9 cellular contexts compared by ENCODE assay signal in the genomic region with DNA sequence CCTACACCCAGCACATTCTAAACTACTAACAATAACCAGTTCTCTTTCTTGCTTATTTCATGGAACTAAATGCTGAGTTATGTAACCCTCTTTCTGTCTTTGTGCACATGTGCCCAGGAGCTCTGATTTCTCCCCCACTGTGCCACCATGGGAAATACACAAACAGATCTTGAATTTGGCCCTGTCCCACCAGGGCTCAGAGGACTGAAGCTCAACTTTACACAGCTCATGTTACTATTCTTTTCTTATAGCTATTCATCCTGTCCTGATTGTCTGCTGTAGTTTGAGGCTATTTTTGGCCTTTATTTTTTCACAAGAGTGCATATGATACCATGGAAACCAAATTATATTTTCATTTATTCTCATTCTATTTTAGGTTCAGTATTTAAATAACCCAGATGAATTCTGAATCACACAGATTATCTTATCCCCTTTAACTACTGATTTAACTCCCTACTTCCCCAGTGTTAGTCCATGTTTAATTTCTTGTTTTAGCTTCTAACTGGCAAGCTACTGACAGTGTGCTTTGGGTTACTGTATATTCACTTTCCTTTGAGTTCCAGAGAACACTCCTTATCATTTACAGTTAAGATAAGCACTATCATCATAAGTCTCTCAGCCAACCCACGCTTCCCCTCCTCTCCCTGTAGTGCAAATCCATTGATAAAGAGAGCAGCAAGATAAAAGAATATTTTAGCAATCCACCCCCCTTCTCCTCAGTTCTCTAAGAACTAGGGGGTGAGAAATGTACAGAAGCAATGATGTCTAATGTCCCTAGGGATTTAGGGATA.
DNase-seq lines count a peak whose midpoint lies in the region; ATAC-seq and TF ChIP-seq lines count a peak whose summit lies in the region.
"Had no signal": no experiment of that assay in that cellular context is flagged by ENCODE, and none has a peak within 500 bp of the region (broad histone marks: within the 10 kb centered on the region; RNA-seq: fewer than 3 reads in every experiment).

No MANE protein-coding gene starts in this region.

- WGBS in endodermal cell (ENCODE audit: insufficient coverage in 1 of 2, insufficient read length in 1 of 2), 2 experiments, result 13 to 50% methylated on average over 1 of the region's 1 CpG

- H3K9ac ChIP-seq in OCI-LY1 (ENCODE audit: low read length), result peak overlapping the region; percentile 34; the same call in 1 of the 2 replicates
- H3K9ac ChIP-seq in endodermal cell (ENCODE audit: extremely low read depth, low read length, poor library complexity, severe bottlenecking), result no peak overlapping the region

- H3K4me1 ChIP-seq in OCI-LY1 (ENCODE audit: insufficient read depth, low read length, severe bottlenecking) (peaks cover 81% of the 10 kb centered on the region), endodermal cell (ENCODE audit: control insufficient read depth, insufficient read depth, low read length) (peaks cover 5% of the 10 kb centered on the region)

- H4K20me1 ChIP-seq in OCI-LY1 (ENCODE audit: insufficient read depth, low read length), result no peaks in the 10 kb centered on the region

- peak overlapping the region; percentile 26; the same call in 1 of the 2 replicates for H3K4me2 ChIP-seq in OCI-LY1 (ENCODE audit: low read length)

- H3K27ac Mint-ChIP-seq in endodermal cell, result no peak overlapping the region

- no peaks in the 10 kb centered on the region for H3K9me2 ChIP-seq in OCI-LY1 (ENCODE audit: low read depth, low read length)

- no peaks in the 10 kb centered on the region for H3K79me2 ChIP-seq in OCI-LY1 (ENCODE audit: insufficient read depth, low read length)

- H3F3A ChIP-seq in OCI-LY1 (ENCODE audit: insufficient read depth, low read length), result no peaks in the 10 kb centered on the region

- H3K4me3 Mint-ChIP-seq in endodermal cell, result no peak overlapping the region

- ATAC-seq in HG03139 (IDR thresholded peaks at IDR 0.05; ENCODE audit: unreplicated experiment) (no peak), GM21447 (IDR thresholded peaks at IDR 0.05; ENCODE audit: unreplicated experiment) (no peak), HG03432 (IDR thresholded peaks at IDR 0.05; ENCODE audit: unreplicated experiment) (no peak)
- ATAC-seq: HepG2 had no signal

- H3K36me3 Mint-ChIP-seq in endodermal cell (ENCODE audit: low read depth), result no peaks in the 10 kb centered on the region

- H3K27me3 ChIP-seq in OCI-LY1 (ENCODE audit: insufficient read depth, low read length) (no peaks in the 10 kb centered on the region), endodermal cell (ENCODE audit: control insufficient read depth, insufficient read depth, low read length, poor library complexity, severe bottlenecking) (peaks cover 32% of the 10 kb centered on the region)

- H3K9me3 Mint-ChIP-seq in endodermal cell, result no peaks in the 10 kb centered on the region

- peaks cover 12% of the 10 kb centered on the region for H3K27me3 Mint-ChIP-seq in endodermal cell (ENCODE audit: insufficient read depth)

- H3K27ac ChIP-seq in OCI-LY1 (ENCODE audit: low read depth, low read length, poor library complexity, severe bottlenecking), result peak overlapping the region; percentile 78
- no peak overlapping the region for H3K27ac ChIP-seq in endodermal cell (ENCODE audit: low read depth, low read length)

- DNase-seq in HT1080 (ENCODE audit: low read depth) (peak; percentile 20), endodermal cell (no peak), occipital lobe (lab: John Stamatoyannopoulos, UW) (peak; percentile 30), EL (no peak)

- H3K4me3 ChIP-seq in OCI-LY1 (ENCODE audit: low read depth, low read length, poor library complexity, severe bottlenecking) (no peak overlapping the region), endodermal cell (ENCODE audit: low read length) (peak overlapping the region; percentile 53)

- H3K4me1 Mint-ChIP-seq in endodermal cell, result peaks cover 13% of the 10 kb centered on the region

- peaks cover 93% of the 10 kb centered on the region for H3K36me3 ChIP-seq in OCI-LY1 (ENCODE audit: insufficient read depth, low read length)
- H3K36me3 ChIP-seq in endodermal cell (ENCODE audit: control insufficient read depth, insufficient read depth, low read length), result no peaks in the 10 kb centered on the region

- no peak for TF ChIP-seq CTCF in OCI-LY1 (IDR thresholded peaks at IDR 0.05; ENCODE audit: low read length)
- TF ChIP-seq CTCF in endodermal cell (conservative IDR thresholded peaks at IDR 0.05), result no peak

- no peaks in the 10 kb centered on the region for H3K9me3 ChIP-seq in OCI-LY1 (ENCODE audit: low read length)
- H3K9me3 ChIP-seq in endodermal cell (ENCODE audit: control insufficient read depth, low read length), result no peaks in the 10 kb centered on the region

- H2AFZ ChIP-seq in OCI-LY1 (ENCODE audit: low read length), result no peak overlapping the region

Comparison
In these comparisons a context has a peak if more than half of its experiments do, and no peak if none do; other contexts are left out.
1. DNase-seq: peak in HT1080 (single experiment) and occipital lobe (single experiment); none in endodermal cell (single experiment) and EL (single experiment).